Comparison of ENCODE assay signal across 9 cellular contexts in the genomic region with DNA sequence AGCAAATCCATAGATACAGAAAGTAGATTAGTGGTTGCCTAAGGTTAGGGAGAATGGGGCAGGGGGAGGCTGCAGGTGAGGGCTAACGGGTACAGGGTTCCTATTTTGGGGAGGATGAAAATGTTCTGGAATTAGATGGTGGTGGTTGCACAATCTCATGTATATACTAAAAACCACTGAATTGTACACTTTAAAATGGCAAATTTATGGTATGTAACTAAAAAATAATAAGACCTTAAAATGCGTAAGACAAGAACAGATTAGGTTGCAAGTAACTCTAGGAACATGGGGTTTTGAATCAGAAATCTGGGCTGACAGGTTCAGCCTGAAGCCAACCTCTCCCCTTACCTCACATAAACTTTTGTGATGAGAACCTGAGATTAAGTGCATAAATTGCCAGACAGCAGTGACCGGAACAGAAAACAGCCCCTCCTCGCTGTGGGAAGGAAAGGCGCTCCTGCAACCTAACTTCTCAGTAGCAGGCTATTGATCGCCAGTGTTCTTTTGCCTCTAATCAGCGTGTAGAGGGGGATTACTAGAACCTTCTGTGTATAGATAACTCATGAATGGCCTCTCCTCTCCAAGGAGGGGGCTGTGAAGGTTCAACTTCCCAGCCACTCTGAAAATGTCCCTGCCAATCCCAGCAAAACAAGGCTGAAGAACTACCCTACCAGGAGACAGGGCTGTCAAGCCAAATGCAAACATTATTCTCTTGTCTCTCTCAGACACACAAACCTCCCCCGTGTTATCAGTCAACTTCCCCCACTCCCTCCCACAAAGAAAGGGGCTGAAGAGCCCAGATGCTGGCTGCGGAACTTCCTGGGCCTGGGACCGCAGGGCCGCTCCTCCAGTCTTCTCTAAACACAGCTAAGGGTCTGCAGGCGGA. TPM values are rescaled to one million over a fixed set of nuclear protein-coding genes. Genes with fewer than 3 reads are reported as not detected.
DNase-seq lines count a peak whose midpoint lies in the region; ATAC-seq and TF ChIP-seq lines count a peak whose summit lies in the region.
"Had no signal": no experiment of that assay in that cellular context is flagged by ENCODE, and none has a peak within 500 bp of the region (broad histone marks: within the 10 kb centered on the region; RNA-seq: fewer than 3 reads in every experiment).

No MANE protein-coding gene starts in this region.

- peak overlapping the region; percentile 92 to 93 for H3K27ac ChIP-seq in thoracic aorta

- no peak for ATAC-seq in thoracic aorta (ENCODE audit: insufficient number of reproducible peaks, low FRiP score, low read depth)

- H3K4me1 Mint-ChIP-seq in activated CD4-positive, alpha-beta T cell treated with anti-CD3 and anti-CD28 coated beads, Interleukin-2, amount 10 ng/mL, durations not matched to agents 7 days and 5 days, result peaks cover 50% of the 10 kb centered on the region
- H3K4me1 Mint-ChIP-seq in activated T-helper 1 cell treated with anti-CD3 and anti-CD28 coated beads, Interleukin-12 subunit alpha, Interleukin-12 subunit beta, Interleukin-2, Interleukin-4 antibody, amounts not matched to agents 30 ng/mL and 10 ng/mL and 1 ng/mL, durations not matched to agents 14 hours and 24 hours and 36 hours (ENCODE audit: low read depth), result peaks cover 50% of the 10 kb centered on the region

- no peaks in the 10 kb centered on the region for H3K9me3 ChIP-seq in thoracic aorta

- peak overlapping the region; percentile 86 for H3K27ac Mint-ChIP-seq in activated CD4-positive, alpha-beta T cell treated with anti-CD3 and anti-CD28 coated beads, Interleukin-2, amount 10 ng/mL, durations not matched to agents 7 days and 5 days
- H3K27ac Mint-ChIP-seq in activated T-helper 1 cell treated with anti-CD3 and anti-CD28 coated beads, Interleukin-12 subunit alpha, Interleukin-12 subunit beta, Interleukin-2, Interleukin-4 antibody, amounts not matched to agents 30 ng/mL and 10 ng/mL and 1 ng/mL, durations not matched to agents 14 hours and 24 hours and 36 hours, result peak overlapping the region; percentile 96

- POLR2A ChIA-PET in activated CD4-positive, alpha-beta T cell treated with anti-CD3 and anti-CD28 coated beads, Interleukin-2, amount 10 ng/mL, durations not matched to agents 7 days and 5 days (lab: Charles Lee), result no interaction called here

- H3K36me3 Mint-ChIP-seq in activated CD4-positive, alpha-beta T cell treated with anti-CD3 and anti-CD28 coated beads, Interleukin-2, amount 10 ng/mL, durations not matched to agents 7 days and 5 days (ENCODE audit: low read depth), result peaks cover 19% of the 10 kb centered on the region
- H3K36me3 Mint-ChIP-seq in activated T-helper 1 cell treated with anti-CD3 and anti-CD28 coated beads, Interleukin-12 subunit alpha, Interleukin-12 subunit beta, Interleukin-2, Interleukin-4 antibody, amounts not matched to agents 30 ng/mL and 10 ng/mL and 1 ng/mL, durations not matched to agents 14 hours and 24 hours and 36 hours (ENCODE audit: low read depth), result peaks cover 32% of the 10 kb centered on the region

- CTCF ChIA-PET in activated CD4-positive, alpha-beta T cell treated with anti-CD3 and anti-CD28 coated beads, Interleukin-2, amount 10 ng/mL, durations not matched to agents 7 days and 5 days (lab: Charles Lee), result interaction anchor here (0.6 to 1.0 kb wide), 2 partner anchors 23 to 157 kb away, joined by 3 to 4 read pairs; no protein-coding TSS in a partner anchor

- H3K27me3 Mint-ChIP-seq in activated CD4-positive, alpha-beta T cell treated with anti-CD3 and anti-CD28 coated beads, Interleukin-2, amount 10 ng/mL, durations not matched to agents 7 days and 5 days, result peaks cover 5% of the 10 kb centered on the region
- H3K27me3 Mint-ChIP-seq in activated T-helper 1 cell treated with anti-CD3 and anti-CD28 coated beads, Interleukin-12 subunit alpha, Interleukin-12 subunit beta, Interleukin-2, Interleukin-4 antibody, amounts not matched to agents 30 ng/mL and 10 ng/mL and 1 ng/mL, durations not matched to agents 14 hours and 24 hours and 36 hours (ENCODE audit: insufficient read depth), result peaks cover 7% of the 10 kb centered on the region

- H3K4me3 ChIP-seq in thoracic aorta, result peak overlapping the region; percentile 92

- TF ChIP-seq CTCF in thoracic aorta (IDR thresholded peaks at IDR 0.05), result no peak

- peak overlapping the region; percentile 84 for H3K4me3 Mint-ChIP-seq in activated CD4-positive, alpha-beta T cell treated with anti-CD3 and anti-CD28 coated beads, Interleukin-2, amount 10 ng/mL, durations not matched to agents 7 days and 5 days
- peak overlapping the region; percentile 96 for H3K4me3 Mint-ChIP-seq in activated T-helper 1 cell treated with anti-CD3 and anti-CD28 coated beads, Interleukin-12 subunit alpha, Interleukin-12 subunit beta, Interleukin-2, Interleukin-4 antibody, amounts not matched to agents 30 ng/mL and 10 ng/mL and 1 ng/mL, durations not matched to agents 14 hours and 24 hours and 36 hours

- DNase-seq in activated CD4-positive, alpha-beta T cell treated with anti-CD3 and anti-CD28 coated beads, Interleukin-2, amount 10 ng/mL, durations not matched to agents 7 days and 5 days, result no peak
- no peak for DNase-seq in activated CD4-positive, alpha-beta T cell treated with anti-CD3 and anti-CD28 coated beads, Interleukin-2, amount 50 U/mL, for 4 hours
- no peak for DNase-seq in activated T-helper 1 cell treated with anti-CD3 and anti-CD28 coated beads, Interleukin-12 subunit alpha, Interleukin-12 subunit beta, Interleukin-2, Interleukin-4 antibody, amounts not matched to agents 30 ng/mL and 10 ng/mL and 1 ng/mL, durations not matched to agents 14 hours and 24 hours and 36 hours (ENCODE audit: low spot score)
- DNase-seq in iris pigment epithelial cell (ENCODE audit: low read depth), result peak; percentile 65
- no peak for DNase-seq in thoracic aorta (ENCODE audit: low spot score)
- DNase-seq in activated gamma-delta T cell (lab: John Stamatoyannopoulos, UW), result no peak
- no peak for DNase-seq in activated CD8-positive, alpha-beta memory T cell treated with anti-CD3 and anti-CD28 coated beads for 24 hours
- DNase-seq in NK-92 (lab: John Stamatoyannopoulos, UW; ENCODE audit: unreplicated experiment), result no peak

- H3K4me1 ChIP-seq in thoracic aorta (ENCODE audit: control insufficient read depth in 1 of 2, low read depth in 2 of 2), result peaks cover 41 to 72% of the 10 kb centered on the region in 2 donors

- intact Hi-C loops in activated T-helper 1 cell treated with anti-CD3 and anti-CD28 coated beads, Interleukin-12 subunit alpha, Interleukin-12 subunit beta, Interleukin-2, Interleukin-4 antibody, amounts not matched to agents 30 ng/mL and 10 ng/mL and 1 ng/mL, durations not matched to agents 14 hours and 24 hours and 36 hours (cut with micrococcal nuclease), result loop anchor here (1.0 to 5.0 kb wide), 6 partner anchors 8 to 338 kb away; partner anchors contain the start of genes CORO1C, FICD and ISCU

- H3K9me3 Mint-ChIP-seq in activated CD4-positive, alpha-beta T cell treated with anti-CD3 and anti-CD28 coated beads, Interleukin-2, amount 10 ng/mL, durations not matched to agents 7 days and 5 days, result no peaks in the 10 kb centered on the region
- H3K9me3 Mint-ChIP-seq in activated T-helper 1 cell treated with anti-CD3 and anti-CD28 coated beads, Interleukin-12 subunit alpha, Interleukin-12 subunit beta, Interleukin-2, Interleukin-4 antibody, amounts not matched to agents 30 ng/mL and 10 ng/mL and 1 ng/mL, durations not matched to agents 14 hours and 24 hours and 36 hours, result peaks cover 4% of the 10 kb centered on the region

- H3K27me3 ChIP-seq in thoracic aorta (replicated peaks; ENCODE audit: insufficient read depth), result no peaks in the 10 kb centered on the region

- H3K36me3 ChIP-seq in thoracic aorta, result no peaks in the 10 kb centered on the region

RNA-seq across cellular contexts. Expression of gene SSH1, which starts 1.9 kb away (rescaled TPM):
- 10 to 100 TPM; 24.2 to 27.4 TPM for total RNA-seq in activated CD4-positive, alpha-beta T cell treated with anti-CD3 and anti-CD28 coated beads, Interleukin-2, amount 10 ng/mL, durations not matched to agents 7 days and 5 days
- 25.6 and 26.6 TPM in 2 replicates for total RNA-seq in activated T-helper 1 cell treated with anti-CD3 and anti-CD28 coated beads, Interleukin-12 subunit alpha, Interleukin-12 subunit beta, Interleukin-2, Interleukin-4 antibody, amounts not matched to agents 30 ng/mL and 10 ng/mL and 1 ng/mL, durations not matched to agents 14 hours and 24 hours and 36 hours
- total RNA-seq in thoracic aorta, result 10 to 100 TPM; 25.3 to 57.6 TPM

RNA-seq across cellular contexts. Expression of gene DAO, which starts 24.4 kb away (rescaled TPM):
- total RNA-seq in activated CD4-positive, alpha-beta T cell treated with anti-CD3 and anti-CD28 coated beads, Interleukin-2, amount 10 ng/mL, durations not matched to agents 7 days and 5 days, result not detected
- not detected in 2 replicates for total RNA-seq in activated T-helper 1 cell treated with anti-CD3 and anti-CD28 coated beads, Interleukin-12 subunit alpha, Interleukin-12 subunit beta, Interleukin-2, Interleukin-4 antibody, amounts not matched to agents 30 ng/mL and 10 ng/mL and 1 ng/mL, durations not matched to agents 14 hours and 24 hours and 36 hours
- total RNA-seq in thoracic aorta, result not detected
- total RNA-seq: subcutaneous adipose tissue had no signal
